ENCODE assay signal across 1 cellular context in the genomic region with DNA sequence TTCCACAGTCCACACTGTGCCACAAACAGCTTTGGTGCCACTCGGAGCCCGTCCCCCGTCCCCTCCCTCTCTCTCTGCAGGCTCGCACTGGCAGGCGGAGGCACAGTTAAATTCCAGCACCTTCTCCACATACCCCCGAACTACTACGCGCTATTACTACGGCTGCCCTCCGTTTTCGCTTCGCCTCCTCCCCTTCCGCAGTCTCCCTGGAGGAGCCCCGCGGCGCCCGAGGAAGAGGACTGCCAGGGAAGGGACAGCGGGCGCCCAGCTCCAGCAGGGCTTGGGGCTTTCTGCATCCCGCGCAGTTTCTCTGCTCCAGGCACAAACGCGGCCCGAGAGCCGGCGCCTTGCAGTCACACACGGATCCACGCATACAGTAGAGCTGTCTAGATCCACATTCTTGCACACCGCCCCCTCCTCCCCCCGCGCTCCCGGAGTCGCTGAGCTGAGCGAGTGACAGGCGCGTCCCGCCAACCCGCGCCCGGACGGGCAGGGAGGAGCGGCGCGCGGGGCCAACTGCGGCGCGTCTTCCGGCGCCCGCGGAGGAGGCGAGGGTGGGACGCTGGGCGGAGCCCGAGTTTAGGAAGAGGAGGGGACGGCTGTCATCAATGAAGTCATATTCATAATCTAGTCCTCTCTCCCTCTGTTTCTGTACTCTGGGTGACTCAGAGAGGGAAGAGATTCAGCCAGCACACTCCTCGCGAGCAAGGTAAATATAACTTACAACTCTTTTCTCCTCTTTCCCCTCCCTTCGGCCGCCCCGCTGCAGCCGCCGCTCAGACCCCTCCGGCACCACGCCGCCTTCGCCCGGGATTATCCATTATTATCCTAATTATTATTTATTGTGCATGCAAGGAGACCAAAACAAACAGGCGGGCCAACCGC.
TF ChIP-seq lines count a peak whose summit lies in the region.

A gene (plus strand): TSS at position 652 of the 885 bp plus-strand sequence. CDS start 13,676 bp downstream, outside the sequence.

TF ChIP-seq in HepG2, 621 proteins besides CTCF, POLR2A, EP300 and RAD21 (continued from another document and continues in another):
- TF ChIP-seq, protein P1, sequence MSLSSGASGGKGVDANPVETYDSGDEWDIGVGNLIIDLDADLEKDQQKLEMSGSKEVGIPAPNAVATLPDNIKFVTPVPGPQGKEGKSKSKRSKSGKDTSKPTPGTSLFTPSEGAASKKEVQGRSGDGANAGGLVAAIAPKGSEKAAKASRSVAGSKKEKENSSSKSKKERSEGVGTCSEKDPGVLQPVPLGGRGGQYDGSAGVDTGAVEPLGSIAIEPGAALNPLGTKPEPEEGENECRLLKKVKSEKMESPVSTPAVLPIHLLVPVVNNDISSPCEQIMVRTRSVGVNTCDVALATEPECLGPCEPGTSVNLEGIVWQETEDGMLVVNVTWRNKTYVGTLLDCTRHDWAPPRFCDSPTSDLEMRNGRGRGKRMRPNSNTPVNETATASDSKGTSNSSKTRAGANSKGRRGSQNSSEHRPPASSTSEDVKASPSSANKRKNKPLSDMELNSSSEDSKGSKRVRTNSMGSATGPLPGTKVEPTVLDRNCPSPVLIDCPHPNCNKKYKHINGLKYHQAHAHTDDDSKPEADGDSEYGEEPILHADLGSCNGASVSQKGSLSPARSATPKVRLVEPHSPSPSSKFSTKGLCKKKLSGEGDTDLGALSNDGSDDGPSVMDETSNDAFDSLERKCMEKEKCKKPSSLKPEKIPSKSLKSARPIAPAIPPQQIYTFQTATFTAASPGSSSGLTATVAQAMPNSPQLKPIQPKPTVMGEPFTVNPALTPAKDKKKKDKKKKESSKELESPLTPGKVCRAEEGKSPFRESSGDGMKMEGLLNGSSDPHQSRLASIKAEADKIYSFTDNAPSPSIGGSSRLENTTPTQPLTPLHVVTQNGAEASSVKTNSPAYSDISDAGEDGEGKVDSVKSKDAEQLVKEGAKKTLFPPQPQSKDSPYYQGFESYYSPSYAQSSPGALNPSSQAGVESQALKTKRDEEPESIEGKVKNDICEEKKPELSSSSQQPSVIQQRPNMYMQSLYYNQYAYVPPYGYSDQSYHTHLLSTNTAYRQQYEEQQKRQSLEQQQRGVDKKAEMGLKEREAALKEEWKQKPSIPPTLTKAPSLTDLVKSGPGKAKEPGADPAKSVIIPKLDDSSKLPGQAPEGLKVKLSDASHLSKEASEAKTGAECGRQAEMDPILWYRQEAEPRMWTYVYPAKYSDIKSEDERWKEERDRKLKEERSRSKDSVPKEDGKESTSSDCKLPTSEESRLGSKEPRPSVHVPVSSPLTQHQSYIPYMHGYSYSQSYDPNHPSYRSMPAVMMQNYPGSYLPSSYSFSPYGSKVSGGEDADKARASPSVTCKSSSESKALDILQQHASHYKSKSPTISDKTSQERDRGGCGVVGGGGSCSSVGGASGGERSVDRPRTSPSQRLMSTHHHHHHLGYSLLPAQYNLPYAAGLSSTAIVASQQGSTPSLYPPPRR (CRISPR knock-in tag; IDR thresholded peaks at IDR 0.05; ENCODE audit: borderline replicate concordance): 0 out of 2 replicates have a peak, but pooled peaks have one; percentile 22
- TF ChIP-seq NRL (CRISPR knock-in tag; IDR thresholded peaks at IDR 0.05; ENCODE audit: borderline replicate concordance) (no peak), GTF2F1 (IDR thresholded peaks at IDR 0.05; ENCODE audit: low read length) (no peak), FOXO1 (CRISPR knock-in tag; IDR thresholded peaks at IDR 0.05) (no peak), ZSCAN22 (CRISPR knock-in tag; IDR thresholded peaks at IDR 0.05) (no peak), SP140L (CRISPR knock-in tag; IDR thresholded peaks at IDR 0.05; ENCODE audit: borderline replicate concordance) (no peak), ZNF501 (CRISPR knock-in tag; IDR thresholded peaks at IDR 0.05) (0 out of 2 replicates have a peak, but pooled peaks have one; percentile 25), ZMYM2 (CRISPR knock-in tag; IDR thresholded peaks at IDR 0.05) (no peak), ZNF777 (CRISPR knock-in tag; IDR thresholded peaks at IDR 0.05) (peak; percentile 42; the same call in 1 of the 2 replicates), TAF15 (IDR thresholded peaks at IDR 0.05; ENCODE audit: low read depth, low read length, poor library complexity, severe bottlenecking) (peak; percentile 55), FOXK1 (CRISPR knock-in tag; IDR thresholded peaks at IDR 0.05; ENCODE audit: borderline replicate concordance, low read depth) (peak; percentile 62; the same call in 1 of the 2 replicates), KAT8 (CRISPR knock-in tag; IDR thresholded peaks at IDR 0.05) (peak; percentile 53; the same call in 1 of the 2 replicates), ZNF644 (CRISPR knock-in tag; IDR thresholded peaks at IDR 0.05; ENCODE audit: low read depth) (no peak), ZKSCAN5 (CRISPR knock-in tag; IDR thresholded peaks at IDR 0.05) (no peak), PRMT3 (CRISPR knock-in tag; IDR thresholded peaks at IDR 0.05; ENCODE audit: borderline replicate concordance, low read depth) (no peak), CEBPG (CRISPR knock-in tag; IDR thresholded peaks at IDR 0.05) (0 out of 2 replicates have a peak, but pooled peaks have one; percentile 10), FOXA3 (CRISPR knock-in tag; IDR thresholded peaks at IDR 0.05) (no peak), PHF21A (CRISPR knock-in tag; IDR thresholded peaks at IDR 0.05) (peak; percentile 79; the same call in 1 of the 2 replicates), REXO4 (CRISPR knock-in tag; IDR thresholded peaks at IDR 0.05; ENCODE audit: borderline replicate concordance) (no peak), ZNF446 (CRISPR knock-in tag; IDR thresholded peaks at IDR 0.05) (no peak), ATF7 (IDR thresholded peaks at IDR 0.05) (no peak), ATF7 (CRISPR knock-in tag; IDR thresholded peaks at IDR 0.05) (no peak), NCOR1 (IDR thresholded peaks at IDR 0.05; ENCODE audit: borderline replicate concordance, low read length) (no peak), AGO2 (optimal IDR thresholded peaks at IDR 0.05; ENCODE audit: low read depth, low read length) (no peak)
- TF ChIP-seq, protein P2, sequence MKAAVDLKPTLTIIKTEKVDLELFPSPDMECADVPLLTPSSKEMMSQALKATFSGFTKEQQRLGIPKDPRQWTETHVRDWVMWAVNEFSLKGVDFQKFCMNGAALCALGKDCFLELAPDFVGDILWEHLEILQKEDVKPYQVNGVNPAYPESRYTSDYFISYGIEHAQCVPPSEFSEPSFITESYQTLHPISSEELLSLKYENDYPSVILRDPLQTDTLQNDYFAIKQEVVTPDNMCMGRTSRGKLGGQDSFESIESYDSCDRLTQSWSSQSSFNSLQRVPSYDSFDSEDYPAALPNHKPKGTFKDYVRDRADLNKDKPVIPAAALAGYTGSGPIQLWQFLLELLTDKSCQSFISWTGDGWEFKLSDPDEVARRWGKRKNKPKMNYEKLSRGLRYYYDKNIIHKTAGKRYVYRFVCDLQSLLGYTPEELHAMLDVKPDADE (CRISPR knock-in tag; IDR thresholded peaks at IDR 0.05): no peak
- TF ChIP-seq, protein P3, sequence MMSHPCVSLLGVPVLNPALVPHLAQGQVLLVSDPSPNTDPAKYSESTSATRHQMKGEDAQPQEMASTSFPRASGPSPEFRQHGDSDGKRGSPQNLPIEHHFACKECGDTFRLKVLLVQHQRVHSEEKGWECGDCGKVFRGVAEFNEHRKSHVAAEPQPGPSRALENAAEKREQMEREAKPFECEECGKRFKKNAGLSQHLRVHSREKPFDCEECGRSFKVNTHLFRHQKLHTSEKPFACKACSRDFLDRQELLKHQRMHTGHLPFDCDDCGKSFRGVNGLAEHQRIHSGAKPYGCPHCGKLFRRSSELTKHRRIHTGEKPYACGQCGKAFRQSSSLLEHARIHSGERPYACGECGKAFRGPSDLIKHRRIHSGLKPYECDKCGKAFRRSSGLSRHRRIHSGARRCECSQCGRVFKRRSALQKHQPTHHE (CRISPR knock-in tag; IDR thresholded peaks at IDR 0.05; ENCODE audit: borderline replicate concordance): no peak
- TF ChIP-seq, protein P4, sequence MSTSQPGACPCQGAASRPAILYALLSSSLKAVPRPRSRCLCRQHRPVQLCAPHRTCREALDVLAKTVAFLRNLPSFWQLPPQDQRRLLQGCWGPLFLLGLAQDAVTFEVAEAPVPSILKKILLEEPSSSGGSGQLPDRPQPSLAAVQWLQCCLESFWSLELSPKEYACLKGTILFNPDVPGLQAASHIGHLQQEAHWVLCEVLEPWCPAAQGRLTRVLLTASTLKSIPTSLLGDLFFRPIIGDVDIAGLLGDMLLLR (CRISPR knock-in tag; IDR thresholded peaks at IDR 0.05): no peak
- TF ChIP-seq, protein P5, sequence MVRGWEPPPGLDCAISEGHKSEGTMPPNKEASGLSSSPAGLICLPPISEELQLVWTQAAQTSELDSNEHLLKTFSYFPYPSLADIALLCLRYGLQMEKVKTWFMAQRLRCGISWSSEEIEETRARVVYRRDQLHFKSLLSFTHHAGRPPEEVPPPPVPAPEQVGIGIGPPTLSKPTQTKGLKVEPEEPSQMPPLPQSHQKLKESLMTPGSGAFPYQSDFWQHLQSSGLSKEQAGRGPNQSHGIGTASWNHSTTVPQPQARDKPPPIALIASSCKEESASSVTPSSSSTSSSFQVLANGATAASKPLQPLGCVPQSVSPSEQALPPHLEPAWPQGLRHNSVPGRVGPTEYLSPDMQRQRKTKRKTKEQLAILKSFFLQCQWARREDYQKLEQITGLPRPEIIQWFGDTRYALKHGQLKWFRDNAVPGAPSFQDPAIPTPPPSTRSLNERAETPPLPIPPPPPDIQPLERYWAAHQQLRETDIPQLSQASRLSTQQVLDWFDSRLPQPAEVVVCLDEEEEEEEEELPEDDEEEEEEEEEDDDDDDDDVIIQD (CRISPR knock-in tag; IDR thresholded peaks at IDR 0.05; ENCODE audit: low read depth): 0 out of 2 replicates have a peak, but pooled peaks have one; percentile 10
- TF ChIP-seq, protein P6, sequence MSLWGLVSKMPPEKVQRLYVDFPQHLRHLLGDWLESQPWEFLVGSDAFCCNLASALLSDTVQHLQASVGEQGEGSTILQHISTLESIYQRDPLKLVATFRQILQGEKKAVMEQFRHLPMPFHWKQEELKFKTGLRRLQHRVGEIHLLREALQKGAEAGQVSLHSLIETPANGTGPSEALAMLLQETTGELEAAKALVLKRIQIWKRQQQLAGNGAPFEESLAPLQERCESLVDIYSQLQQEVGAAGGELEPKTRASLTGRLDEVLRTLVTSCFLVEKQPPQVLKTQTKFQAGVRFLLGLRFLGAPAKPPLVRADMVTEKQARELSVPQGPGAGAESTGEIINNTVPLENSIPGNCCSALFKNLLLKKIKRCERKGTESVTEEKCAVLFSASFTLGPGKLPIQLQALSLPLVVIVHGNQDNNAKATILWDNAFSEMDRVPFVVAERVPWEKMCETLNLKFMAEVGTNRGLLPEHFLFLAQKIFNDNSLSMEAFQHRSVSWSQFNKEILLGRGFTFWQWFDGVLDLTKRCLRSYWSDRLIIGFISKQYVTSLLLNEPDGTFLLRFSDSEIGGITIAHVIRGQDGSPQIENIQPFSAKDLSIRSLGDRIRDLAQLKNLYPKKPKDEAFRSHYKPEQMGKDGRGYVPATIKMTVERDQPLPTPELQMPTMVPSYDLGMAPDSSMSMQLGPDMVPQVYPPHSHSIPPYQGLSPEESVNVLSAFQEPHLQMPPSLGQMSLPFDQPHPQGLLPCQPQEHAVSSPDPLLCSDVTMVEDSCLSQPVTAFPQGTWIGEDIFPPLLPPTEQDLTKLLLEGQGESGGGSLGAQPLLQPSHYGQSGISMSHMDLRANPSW (CRISPR knock-in tag; IDR thresholded peaks at IDR 0.05; ENCODE audit: borderline replicate concordance): no peak
- TF ChIP-seq, protein P7, sequence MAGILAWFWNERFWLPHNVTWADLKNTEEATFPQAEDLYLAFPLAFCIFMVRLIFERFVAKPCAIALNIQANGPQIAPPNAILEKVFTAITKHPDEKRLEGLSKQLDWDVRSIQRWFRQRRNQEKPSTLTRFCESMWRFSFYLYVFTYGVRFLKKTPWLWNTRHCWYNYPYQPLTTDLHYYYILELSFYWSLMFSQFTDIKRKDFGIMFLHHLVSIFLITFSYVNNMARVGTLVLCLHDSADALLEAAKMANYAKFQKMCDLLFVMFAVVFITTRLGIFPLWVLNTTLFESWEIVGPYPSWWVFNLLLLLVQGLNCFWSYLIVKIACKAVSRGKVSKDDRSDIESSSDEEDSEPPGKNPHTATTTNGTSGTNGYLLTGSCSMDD (CRISPR knock-in tag; IDR thresholded peaks at IDR 0.05): no peak
- TF ChIP-seq, protein P8, sequence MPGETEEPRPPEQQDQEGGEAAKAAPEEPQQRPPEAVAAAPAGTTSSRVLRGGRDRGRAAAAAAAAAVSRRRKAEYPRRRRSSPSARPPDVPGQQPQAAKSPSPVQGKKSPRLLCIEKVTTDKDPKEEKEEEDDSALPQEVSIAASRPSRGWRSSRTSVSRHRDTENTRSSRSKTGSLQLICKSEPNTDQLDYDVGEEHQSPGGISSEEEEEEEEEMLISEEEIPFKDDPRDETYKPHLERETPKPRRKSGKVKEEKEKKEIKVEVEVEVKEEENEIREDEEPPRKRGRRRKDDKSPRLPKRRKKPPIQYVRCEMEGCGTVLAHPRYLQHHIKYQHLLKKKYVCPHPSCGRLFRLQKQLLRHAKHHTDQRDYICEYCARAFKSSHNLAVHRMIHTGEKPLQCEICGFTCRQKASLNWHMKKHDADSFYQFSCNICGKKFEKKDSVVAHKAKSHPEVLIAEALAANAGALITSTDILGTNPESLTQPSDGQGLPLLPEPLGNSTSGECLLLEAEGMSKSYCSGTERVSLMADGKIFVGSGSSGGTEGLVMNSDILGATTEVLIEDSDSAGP (CRISPR knock-in tag; IDR thresholded peaks at IDR 0.05; ENCODE audit: borderline replicate concordance): peak; percentile 74; the same call in 1 of the 2 replicates
- TF ChIP-seq, protein P9, sequence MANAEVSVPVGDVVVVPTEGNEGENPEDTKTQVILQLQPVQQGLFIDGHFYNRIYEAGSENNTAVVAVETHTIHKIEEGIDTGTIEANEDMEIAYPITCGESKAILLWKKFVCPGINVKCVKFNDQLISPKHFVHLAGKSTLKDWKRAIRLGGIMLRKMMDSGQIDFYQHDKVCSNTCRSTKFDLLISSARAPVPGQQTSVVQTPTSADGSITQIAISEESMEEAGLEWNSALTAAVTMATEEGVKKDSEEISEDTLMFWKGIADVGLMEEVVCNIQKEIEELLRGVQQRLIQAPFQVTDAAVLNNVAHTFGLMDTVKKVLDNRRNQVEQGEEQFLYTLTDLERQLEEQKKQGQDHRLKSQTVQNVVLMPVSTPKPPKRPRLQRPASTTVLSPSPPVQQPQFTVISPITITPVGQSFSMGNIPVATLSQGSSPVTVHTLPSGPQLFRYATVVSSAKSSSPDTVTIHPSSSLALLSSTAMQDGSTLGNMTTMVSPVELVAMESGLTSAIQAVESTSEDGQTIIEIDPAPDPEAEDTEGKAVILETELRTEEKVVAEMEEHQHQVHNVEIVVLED (CRISPR knock-in tag; IDR thresholded peaks at IDR 0.05; ENCODE audit: borderline replicate concordance): peak; percentile 52; the same call in 1 of the 2 replicates
- TF ChIP-seq, protein P10, sequence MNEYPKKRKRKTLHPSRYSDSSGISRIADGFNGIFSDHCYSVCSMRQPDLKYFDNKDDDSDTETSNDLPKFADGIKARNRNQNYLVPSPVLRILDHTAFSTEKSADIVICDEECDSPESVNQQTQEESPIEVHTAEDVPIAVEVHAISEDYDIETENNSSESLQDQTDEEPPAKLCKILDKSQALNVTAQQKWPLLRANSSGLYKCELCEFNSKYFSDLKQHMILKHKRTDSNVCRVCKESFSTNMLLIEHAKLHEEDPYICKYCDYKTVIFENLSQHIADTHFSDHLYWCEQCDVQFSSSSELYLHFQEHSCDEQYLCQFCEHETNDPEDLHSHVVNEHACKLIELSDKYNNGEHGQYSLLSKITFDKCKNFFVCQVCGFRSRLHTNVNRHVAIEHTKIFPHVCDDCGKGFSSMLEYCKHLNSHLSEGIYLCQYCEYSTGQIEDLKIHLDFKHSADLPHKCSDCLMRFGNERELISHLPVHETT (CRISPR knock-in tag; conservative IDR thresholded peaks at IDR 0.05): no peak
